Comparison of ENCODE assay signal across 2 cellular contexts in the genomic region with DNA sequence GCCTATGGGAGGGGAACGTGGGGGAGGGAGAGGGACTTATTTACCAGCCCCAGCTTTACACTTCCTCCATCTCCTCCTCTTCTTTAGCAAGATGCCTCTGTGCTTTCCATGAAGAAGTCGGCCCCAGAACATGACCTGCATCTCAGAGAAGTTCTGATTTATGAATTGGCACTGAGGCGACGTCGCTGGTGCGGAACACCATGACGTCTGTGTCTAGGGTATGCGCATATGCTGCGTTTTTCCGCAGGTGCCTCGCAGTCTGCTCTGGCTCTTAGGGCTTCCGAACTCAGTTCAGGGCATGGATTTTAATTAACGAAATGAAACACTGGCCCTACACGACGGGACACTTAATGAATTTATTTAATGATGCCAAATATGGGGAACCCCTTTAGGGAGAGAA.
A peak's percentile ranks its signal among the peaks of the same experiment; 100 is the strongest.
TF ChIP-seq lines count a peak whose summit lies in the region.

No MANE protein-coding gene starts in this region.

TF ChIP-seq in GM23338, 12 proteins besides CTCF, POLR2A, EP300 and RAD21:
- no peak for TF ChIP-seq STAT1 (IDR thresholded peaks at IDR 0.05; ENCODE audit: unreplicated experiment)
- TF ChIP-seq ZNF331 (CRISPR knock-in tag; IDR thresholded peaks at IDR 0.05; ENCODE audit: low read depth), result no peak
- no peak for TF ChIP-seq EZH2phosphoT487 (IDR thresholded peaks at IDR 0.05; ENCODE audit: unreplicated experiment)
- TF ChIP-seq NANOG (IDR thresholded peaks at IDR 0.05; ENCODE audit: borderline replicate concordance), result no peak
- TF ChIP-seq CREB1 (CRISPR knock-in tag; IDR thresholded peaks at IDR 0.05; ENCODE audit: low read depth), result no peak
- no peak for TF ChIP-seq ZNF114 (CRISPR knock-in tag; IDR thresholded peaks at IDR 0.05)
- TF ChIP-seq, protein P1, sequence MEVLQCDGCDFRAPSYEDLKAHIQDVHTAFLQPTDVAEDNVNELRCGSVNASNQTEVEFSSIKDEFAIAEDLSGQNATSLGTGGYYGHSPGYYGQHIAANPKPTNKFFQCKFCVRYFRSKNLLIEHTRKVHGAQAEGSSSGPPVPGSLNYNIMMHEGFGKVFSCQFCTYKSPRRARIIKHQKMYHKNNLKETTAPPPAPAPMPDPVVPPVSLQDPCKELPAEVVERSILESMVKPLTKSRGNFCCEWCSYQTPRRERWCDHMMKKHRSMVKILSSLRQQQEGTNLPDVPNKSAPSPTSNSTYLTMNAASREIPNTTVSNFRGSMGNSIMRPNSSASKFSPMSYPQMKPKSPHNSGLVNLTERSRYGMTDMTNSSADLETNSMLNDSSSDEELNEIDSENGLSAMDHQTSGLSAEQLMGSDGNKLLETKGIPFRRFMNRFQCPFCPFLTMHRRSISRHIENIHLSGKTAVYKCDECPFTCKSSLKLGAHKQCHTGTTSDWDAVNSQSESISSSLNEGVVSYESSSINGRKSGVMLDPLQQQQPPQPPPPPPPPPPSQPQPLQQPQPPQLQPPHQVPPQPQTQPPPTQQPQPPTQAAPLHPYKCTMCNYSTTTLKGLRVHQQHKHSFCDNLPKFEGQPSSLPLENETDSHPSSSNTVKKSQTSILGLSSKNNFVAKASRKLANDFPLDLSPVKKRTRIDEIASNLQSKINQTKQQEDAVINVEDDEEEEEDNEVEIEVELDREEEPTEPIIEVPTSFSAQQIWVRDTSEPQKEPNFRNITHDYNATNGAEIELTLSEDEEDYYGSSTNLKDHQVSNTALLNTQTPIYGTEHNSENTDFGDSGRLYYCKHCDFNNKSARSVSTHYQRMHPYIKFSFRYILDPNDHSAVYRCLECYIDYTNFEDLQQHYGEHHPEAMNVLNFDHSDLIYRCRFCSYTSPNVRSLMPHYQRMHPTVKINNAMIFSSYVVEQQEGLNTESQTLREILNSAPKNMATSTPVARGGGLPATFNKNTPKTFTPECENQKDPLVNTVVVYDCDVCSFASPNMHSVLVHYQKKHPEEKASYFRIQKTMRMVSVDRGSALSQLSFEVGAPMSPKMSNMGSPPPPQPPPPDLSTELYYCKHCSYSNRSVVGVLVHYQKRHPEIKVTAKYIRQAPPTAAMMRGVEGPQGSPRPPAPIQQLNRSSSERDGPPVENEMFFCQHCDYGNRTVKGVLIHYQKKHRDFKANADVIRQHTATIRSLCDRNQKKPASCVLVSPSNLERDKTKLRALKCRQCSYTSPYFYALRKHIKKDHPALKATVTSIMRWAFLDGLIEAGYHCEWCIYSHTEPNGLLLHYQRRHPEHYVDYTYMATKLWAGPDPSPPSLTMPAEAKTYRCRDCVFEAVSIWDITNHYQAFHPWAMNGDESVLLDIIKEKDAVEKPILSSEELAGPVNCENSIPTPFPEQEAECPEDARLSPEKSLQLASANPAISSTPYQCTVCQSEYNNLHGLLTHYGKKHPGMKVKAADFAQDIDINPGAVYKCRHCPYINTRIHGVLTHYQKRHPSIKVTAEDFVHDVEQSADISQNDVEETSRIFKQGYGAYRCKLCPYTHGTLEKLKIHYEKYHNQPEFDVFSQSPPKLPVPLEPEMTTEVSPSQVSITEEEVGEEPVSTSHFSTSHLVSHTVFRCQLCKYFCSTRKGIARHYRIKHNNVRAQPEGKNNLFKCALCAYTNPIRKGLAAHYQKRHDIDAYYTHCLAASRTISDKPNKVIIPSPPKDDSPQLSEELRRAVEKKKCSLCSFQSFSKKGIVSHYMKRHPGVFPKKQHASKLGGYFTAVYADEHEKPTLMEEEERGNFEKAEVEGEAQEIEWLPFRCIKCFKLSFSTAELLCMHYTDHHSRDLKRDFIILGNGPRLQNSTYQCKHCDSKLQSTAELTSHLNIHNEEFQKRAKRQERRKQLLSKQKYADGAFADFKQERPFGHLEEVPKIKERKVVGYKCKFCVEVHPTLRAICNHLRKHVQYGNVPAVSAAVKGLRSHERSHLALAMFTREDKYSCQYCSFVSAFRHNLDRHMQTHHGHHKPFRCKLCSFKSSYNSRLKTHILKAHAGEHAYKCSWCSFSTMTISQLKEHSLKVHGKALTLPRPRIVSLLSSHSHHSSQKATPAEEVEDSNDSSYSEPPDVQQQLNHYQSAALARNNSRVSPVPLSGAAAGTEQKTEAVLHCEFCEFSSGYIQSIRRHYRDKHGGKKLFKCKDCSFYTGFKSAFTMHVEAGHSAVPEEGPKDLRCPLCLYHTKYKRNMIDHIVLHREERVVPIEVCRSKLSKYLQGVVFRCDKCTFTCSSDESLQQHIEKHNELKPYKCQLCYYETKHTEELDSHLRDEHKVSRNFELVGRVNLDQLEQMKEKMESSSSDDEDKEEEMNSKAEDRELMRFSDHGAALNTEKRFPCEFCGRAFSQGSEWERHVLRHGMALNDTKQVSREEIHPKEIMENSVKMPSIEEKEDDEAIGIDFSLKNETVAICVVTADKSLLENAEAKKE (CRISPR knock-in tag; IDR thresholded peaks at IDR 0.05), result no peak
- TF ChIP-seq JUNB (IDR thresholded peaks at IDR 0.05; ENCODE audit: unreplicated experiment), result no peak
- TF ChIP-seq EZH2 (IDR thresholded peaks at IDR 0.05; ENCODE audit: low read depth, unreplicated experiment), result no peak
TF ChIP-seq in GM23338: peak in this region for 0.

TF ChIP-seq in H1, 55 proteins besides CTCF, POLR2A, EP300 and RAD21:
- no peak for TF ChIP-seq POLR2AphosphoS5 (IDR thresholded peaks at IDR 0.05; ENCODE audit: low read depth, low read length)
- TF ChIP-seq CBX8 (IDR thresholded peaks at IDR 0.05; ENCODE audit: borderline replicate concordance, low read depth, low read length), result no peak
- TF ChIP-seq TBP (IDR thresholded peaks at IDR 0.05; ENCODE audit: low read depth, low read length), result no peak
- peak; percentile 81; the same call in 1 of the 2 replicates for TF ChIP-seq POU5F1 (IDR thresholded peaks at IDR 0.05; ENCODE audit: low read depth, low read length)
TF ChIP-seq in H1: peak in this region for 1.
